In the genomic region with DNA sequence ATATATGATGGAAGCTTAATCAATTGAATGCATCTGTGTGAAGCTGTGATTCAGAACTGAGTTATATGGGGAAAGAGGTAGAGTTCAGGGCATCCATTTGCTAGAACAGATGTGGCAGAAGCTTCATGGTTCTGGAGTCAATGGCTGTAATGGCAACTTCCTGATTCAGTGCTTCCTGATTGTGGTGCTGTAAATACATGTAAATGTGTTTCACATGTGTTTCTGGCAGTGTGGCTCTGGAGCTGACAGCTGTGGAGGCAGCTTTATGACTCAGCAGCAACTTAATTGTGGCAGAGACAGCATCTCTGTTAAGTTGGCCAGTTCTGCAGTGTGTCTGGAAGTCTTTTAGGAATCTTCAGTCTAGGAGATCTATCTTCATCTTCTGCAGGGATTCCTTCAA, we compare ENCODE assay signal across 9 cellular contexts.
A peak's percentile ranks its signal among the peaks of the same experiment; 100 is the strongest.
DNase-seq lines count a peak whose midpoint lies in the region; ATAC-seq, FAIRE-seq and TF ChIP-seq lines count a peak whose summit lies in the region.
"Had no signal": no experiment of that assay in that cellular context is flagged by ENCODE, and none has a peak within 500 bp of the region (broad histone marks: within the 10 kb centered on the region; RNA-seq: fewer than 3 reads in every experiment).

No MANE protein-coding gene starts in this region.

- no peak overlapping the region for H3K4me3 ChIP-seq in fibroblast of mammary gland (ENCODE audit: control insufficient read depth, low read depth, low read length)

- ATAC-seq in HG02763 (IDR thresholded peaks at IDR 0.05; ENCODE audit: unreplicated experiment): no peak

- FAIRE-seq in H54 (lab: Jason Lieb, UNC): peak; percentile 48

- peak; percentile 77 for DNase-seq in DMS53 (lab: John Stamatoyannopoulos, UW)
- no peak for DNase-seq in H54 (ENCODE audit: insufficient read length, low spot score)
- peak; percentile 19 for DNase-seq in NCI-H1694 (lab: John Stamatoyannopoulos, UW)
- DNase-seq in fibroblast of mammary gland (ENCODE audit: low read depth): peak; percentile 90
- DNase-seq in NCI-H526 treated with DMSO at 0.1 percent for 48 hours (lab: John Stamatoyannopoulos, UW): no peak
- DNase-seq in hepatic stellate cell (ENCODE audit: low spot score): no peak
- no peak for DNase-seq in GM19238 (ENCODE audit: insufficient read length, low spot score)
- DNase-seq: immature natural killer cell had no signal

- TF ChIP-seq CTCF in fibroblast of mammary gland (conservative IDR thresholded peaks at IDR 0.05; ENCODE audit: control insufficient read depth, insufficient read depth, low read depth, low read length): no peak

- no peak for TF ChIP-seq POLR2A in H54 (IDR thresholded peaks at IDR 0.05; ENCODE audit: low read depth, low read length)

Comparison
In these comparisons a context has a peak if more than half of its experiments do, and no peak if none do; other contexts are left out.
1. DNase-seq: peak in DMS53 (single experiment), NCI-H1694 (single experiment) and fibroblast of mammary gland (single experiment); none in H54 (single experiment), NCI-H526 treated with DMSO at 0.1 percent for 48 hours (single experiment), hepatic stellate cell (single experiment) and GM19238 (single experiment).